ENCODE assay signal across 22 cellular contexts in the genomic region with DNA sequence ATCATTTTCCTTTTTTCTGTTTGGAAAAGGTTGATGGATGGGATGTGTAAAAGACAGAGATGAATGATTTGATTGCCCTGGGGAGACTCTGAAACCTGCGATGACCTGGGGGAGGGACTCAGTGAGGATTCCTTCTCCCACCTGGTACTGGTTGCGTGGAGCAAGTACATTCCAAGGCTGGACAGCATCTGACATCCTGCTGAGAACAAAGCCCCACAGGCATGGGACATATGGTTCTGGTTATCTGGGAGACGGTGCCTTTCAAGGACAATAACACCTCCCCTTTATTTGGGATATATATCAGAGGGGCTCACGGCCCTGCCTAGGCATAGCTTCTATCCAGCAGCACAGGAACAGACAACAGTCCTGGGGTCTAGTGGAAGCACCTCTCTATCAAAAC.
"Had no signal": no experiment of that assay in that cellular context is flagged by ENCODE, and none has a peak within 500 bp of the region (broad histone marks: within the 10 kb centered on the region; RNA-seq: fewer than 3 reads in every experiment).

No MANE protein-coding gene starts in this region.

- H3K4me3 Mint-ChIP-seq: dendritic cell treated with granulocyte-macrophage colony-stimulating factor and Interleukin-4, amounts not matched to agents 40 ng/mL and 50 ng/mL, for 4 days; effector memory CD8-positive, alpha-beta T cell; natural killer cell; neural progenitor cell had no signal

- H3K36me3 ChIP-seq: esophagus muscularis mucosa, gastroesophageal sphincter, neural progenitor cell, pancreas, stomach, thoracic aorta, transverse colon had no signal

- DNase-seq: effector memory CD8-positive, alpha-beta T cell; glutamatergic neuron; islet precursor cell; mammary epithelial cell; natural killer cell; occipital lobe; pancreas; right cardiac atrium; small intestine; stimulated activated CD4-positive, alpha-beta T cell treated with anti-CD3 and anti-CD28 coated beads, Interleukin-12 subunit alpha, Interleukin-12 subunit beta, amount 100 ng/mL, for 4 hours; stimulated activated naive CD4-positive, alpha-beta T cell; stomach; substantia nigra; transverse colon had no signal

- H3K27ac ChIP-seq: epithelial cell of prostate, esophagus muscularis mucosa, gastroesophageal sphincter, neural progenitor cell, pancreas, stomach, thoracic aorta, transverse colon had no signal

- H3K4me3 ChIP-seq: esophagus muscularis mucosa, gastroesophageal sphincter, neural progenitor cell, pancreas, stomach, thoracic aorta, transverse colon had no signal

- H3K9ac ChIP-seq: neural progenitor cell had no signal

- ATAC-seq: effector memory CD8-positive, alpha-beta T cell; gastroesophageal sphincter; left lobe of liver; pancreas; right cardiac atrium had no signal

- H3K27ac Mint-ChIP-seq: dendritic cell treated with granulocyte-macrophage colony-stimulating factor and Interleukin-4, amounts not matched to agents 40 ng/mL and 50 ng/mL, for 4 days; effector memory CD8-positive, alpha-beta T cell; natural killer cell; neural progenitor cell; progenitor cell of endocrine pancreas had no signal

- H3K27me3 ChIP-seq: esophagus muscularis mucosa, gastroesophageal sphincter, neural progenitor cell, pancreas, stomach, transverse colon had no signal

- H2AFZ ChIP-seq: neural progenitor cell had no signal

- H3K9me3 ChIP-seq: esophagus muscularis mucosa, gastroesophageal sphincter, pancreas, stomach, thoracic aorta, transverse colon had no signal

- H3K4me2 ChIP-seq: neural progenitor cell had no signal

- H3K36me3 Mint-ChIP-seq: natural killer cell, neural progenitor cell had no signal

- H3K27me3 Mint-ChIP-seq: dendritic cell treated with granulocyte-macrophage colony-stimulating factor and Interleukin-4, amounts not matched to agents 40 ng/mL and 50 ng/mL, for 4 days; effector memory CD8-positive, alpha-beta T cell; progenitor cell of endocrine pancreas had no signal

- H3K4me1 ChIP-seq: esophagus muscularis mucosa, gastroesophageal sphincter, neural progenitor cell, pancreas, stomach, transverse colon had no signal

- H3K9me3 Mint-ChIP-seq: dendritic cell treated with granulocyte-macrophage colony-stimulating factor and Interleukin-4, amounts not matched to agents 40 ng/mL and 50 ng/mL, for 4 days; neural progenitor cell had no signal

- H3K4me1 Mint-ChIP-seq: natural killer cell, neural progenitor cell had no signal
